1 cellular context compared by ENCODE assay signal in the genomic region with DNA sequence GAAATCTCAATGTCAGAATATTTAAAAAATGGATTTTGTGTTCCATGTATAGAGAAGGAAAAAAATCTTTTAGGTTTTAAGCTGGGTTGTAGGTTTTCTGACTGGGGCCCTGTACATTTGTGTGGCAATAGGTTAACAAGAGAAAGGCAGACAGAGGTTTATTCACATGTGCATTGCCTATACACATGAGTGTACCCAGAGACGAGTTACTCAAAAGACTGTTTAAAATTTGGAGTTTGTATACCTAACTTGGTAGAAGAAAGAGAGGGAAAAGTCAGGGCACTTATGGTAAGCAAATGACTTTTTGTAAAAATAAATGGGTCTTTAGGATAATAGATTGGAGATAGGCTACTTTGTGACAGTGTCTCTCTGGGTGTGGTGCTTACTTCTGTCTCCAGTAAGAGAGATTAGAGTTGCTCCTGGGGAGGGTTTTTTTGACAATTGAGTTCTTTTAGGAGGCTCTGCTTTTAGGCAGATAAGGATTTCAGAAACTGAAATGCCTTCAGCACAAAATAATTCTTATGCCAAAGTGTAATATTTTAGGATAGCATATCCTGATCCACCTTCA.
A peak's percentile ranks its signal among the peaks of the same experiment; 100 is the strongest.
TF ChIP-seq lines count a peak whose summit lies in the region.

No MANE protein-coding gene starts in this region.

TF ChIP-seq in K562, 482 proteins besides CTCF, POLR2A, EP300 and RAD21 (continues in another document):
- TF ChIP-seq, protein P1, sequence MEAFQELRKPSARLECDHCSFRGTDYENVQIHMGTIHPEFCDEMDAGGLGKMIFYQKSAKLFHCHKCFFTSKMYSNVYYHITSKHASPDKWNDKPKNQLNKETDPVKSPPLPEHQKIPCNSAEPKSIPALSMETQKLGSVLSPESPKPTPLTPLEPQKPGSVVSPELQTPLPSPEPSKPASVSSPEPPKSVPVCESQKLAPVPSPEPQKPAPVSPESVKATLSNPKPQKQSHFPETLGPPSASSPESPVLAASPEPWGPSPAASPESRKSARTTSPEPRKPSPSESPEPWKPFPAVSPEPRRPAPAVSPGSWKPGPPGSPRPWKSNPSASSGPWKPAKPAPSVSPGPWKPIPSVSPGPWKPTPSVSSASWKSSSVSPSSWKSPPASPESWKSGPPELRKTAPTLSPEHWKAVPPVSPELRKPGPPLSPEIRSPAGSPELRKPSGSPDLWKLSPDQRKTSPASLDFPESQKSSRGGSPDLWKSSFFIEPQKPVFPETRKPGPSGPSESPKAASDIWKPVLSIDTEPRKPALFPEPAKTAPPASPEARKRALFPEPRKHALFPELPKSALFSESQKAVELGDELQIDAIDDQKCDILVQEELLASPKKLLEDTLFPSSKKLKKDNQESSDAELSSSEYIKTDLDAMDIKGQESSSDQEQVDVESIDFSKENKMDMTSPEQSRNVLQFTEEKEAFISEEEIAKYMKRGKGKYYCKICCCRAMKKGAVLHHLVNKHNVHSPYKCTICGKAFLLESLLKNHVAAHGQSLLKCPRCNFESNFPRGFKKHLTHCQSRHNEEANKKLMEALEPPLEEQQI (IDR thresholded peaks at IDR 0.05) = 0 out of 2 replicates have a peak, but pooled peaks have one; percentile 12
- TF ChIP-seq ZNF778 (CRISPR knock-in tag; IDR thresholded peaks at IDR 0.05) (no peak), NCOA1 (IDR thresholded peaks at IDR 0.05; ENCODE audit: low read depth) (no peak), ZNF384 (IDR thresholded peaks at IDR 0.05; ENCODE audit: low read depth, low read length) (no peak), MED1 (CRISPR knock-in tag; IDR thresholded peaks at IDR 0.05; ENCODE audit: borderline replicate concordance) (no peak), CBFA2T3 (IDR thresholded peaks at IDR 0.05) (peak; percentile 67), WHSC1 (IDR thresholded peaks at IDR 0.05; ENCODE audit: low read length) (no peak), SOX6 (IDR thresholded peaks at IDR 0.05) (peak; percentile 44), GATA2 (CRISPR knock-in tag; IDR thresholded peaks at IDR 0.05) (peak; percentile 40; the same call in 1 of the 2 replicates), ZNF445 (CRISPR knock-in tag; IDR thresholded peaks at IDR 0.05; ENCODE audit: low read depth) (no peak), KLF6 (CRISPR knock-in tag; IDR thresholded peaks at IDR 0.05; ENCODE audit: borderline replicate concordance) (no peak), ZNF551 (CRISPR knock-in tag; IDR thresholded peaks at IDR 0.05) (no peak), ARNT (IDR thresholded peaks at IDR 0.05) (no peak), KDM4B (IDR thresholded peaks at IDR 0.05; ENCODE audit: borderline replicate concordance in 2 of 2, low read depth in 1 of 2) (no peak), RBM17 (IDR thresholded peaks at IDR 0.05; ENCODE audit: borderline replicate concordance, low read depth, low read length) (no peak), U2AF2 (optimal IDR thresholded peaks at IDR 0.05; ENCODE audit: low read depth, low read length) (no peak), NR2F6 (CRISPR knock-in tag; IDR thresholded peaks at IDR 0.05) (no peak), TAL1 (IDR thresholded peaks at IDR 0.05) (peak; percentile 53; the same call in 1 of the 2 replicates), ELF2 (CRISPR knock-in tag; IDR thresholded peaks at IDR 0.05) (no peak), KAT8 (IDR thresholded peaks at IDR 0.05; ENCODE audit: low read depth) (no peak), FUS (optimal IDR thresholded peaks at IDR 0.05; ENCODE audit: low read depth, low read length) (no peak), ZNF75A (CRISPR knock-in tag; IDR thresholded peaks at IDR 0.05) (no peak), DPF2 (IDR thresholded peaks at IDR 0.05) (peak; percentile 63), MEIS2 (IDR thresholded peaks at IDR 0.05; ENCODE audit: partially characterized antibody) (peak; percentile 33), EP400 (IDR thresholded peaks at IDR 0.05) (no peak), ZNF77 (CRISPR knock-in tag; IDR thresholded peaks at IDR 0.05) (no peak)
- TF ChIP-seq, protein P2, sequence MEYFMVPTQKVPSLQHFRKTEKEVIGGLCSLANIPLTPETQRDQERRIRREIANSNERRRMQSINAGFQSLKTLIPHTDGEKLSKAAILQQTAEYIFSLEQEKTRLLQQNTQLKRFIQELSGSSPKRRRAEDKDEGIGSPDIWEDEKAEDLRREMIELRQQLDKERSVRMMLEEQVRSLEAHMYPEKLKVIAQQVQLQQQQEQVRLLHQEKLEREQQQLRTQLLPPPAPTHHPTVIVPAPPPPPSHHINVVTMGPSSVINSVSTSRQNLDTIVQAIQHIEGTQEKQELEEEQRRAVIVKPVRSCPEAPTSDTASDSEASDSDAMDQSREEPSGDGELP (CRISPR knock-in tag; IDR thresholded peaks at IDR 0.05; ENCODE audit: borderline replicate concordance) = no peak
- TF ChIP-seq, protein P3, sequence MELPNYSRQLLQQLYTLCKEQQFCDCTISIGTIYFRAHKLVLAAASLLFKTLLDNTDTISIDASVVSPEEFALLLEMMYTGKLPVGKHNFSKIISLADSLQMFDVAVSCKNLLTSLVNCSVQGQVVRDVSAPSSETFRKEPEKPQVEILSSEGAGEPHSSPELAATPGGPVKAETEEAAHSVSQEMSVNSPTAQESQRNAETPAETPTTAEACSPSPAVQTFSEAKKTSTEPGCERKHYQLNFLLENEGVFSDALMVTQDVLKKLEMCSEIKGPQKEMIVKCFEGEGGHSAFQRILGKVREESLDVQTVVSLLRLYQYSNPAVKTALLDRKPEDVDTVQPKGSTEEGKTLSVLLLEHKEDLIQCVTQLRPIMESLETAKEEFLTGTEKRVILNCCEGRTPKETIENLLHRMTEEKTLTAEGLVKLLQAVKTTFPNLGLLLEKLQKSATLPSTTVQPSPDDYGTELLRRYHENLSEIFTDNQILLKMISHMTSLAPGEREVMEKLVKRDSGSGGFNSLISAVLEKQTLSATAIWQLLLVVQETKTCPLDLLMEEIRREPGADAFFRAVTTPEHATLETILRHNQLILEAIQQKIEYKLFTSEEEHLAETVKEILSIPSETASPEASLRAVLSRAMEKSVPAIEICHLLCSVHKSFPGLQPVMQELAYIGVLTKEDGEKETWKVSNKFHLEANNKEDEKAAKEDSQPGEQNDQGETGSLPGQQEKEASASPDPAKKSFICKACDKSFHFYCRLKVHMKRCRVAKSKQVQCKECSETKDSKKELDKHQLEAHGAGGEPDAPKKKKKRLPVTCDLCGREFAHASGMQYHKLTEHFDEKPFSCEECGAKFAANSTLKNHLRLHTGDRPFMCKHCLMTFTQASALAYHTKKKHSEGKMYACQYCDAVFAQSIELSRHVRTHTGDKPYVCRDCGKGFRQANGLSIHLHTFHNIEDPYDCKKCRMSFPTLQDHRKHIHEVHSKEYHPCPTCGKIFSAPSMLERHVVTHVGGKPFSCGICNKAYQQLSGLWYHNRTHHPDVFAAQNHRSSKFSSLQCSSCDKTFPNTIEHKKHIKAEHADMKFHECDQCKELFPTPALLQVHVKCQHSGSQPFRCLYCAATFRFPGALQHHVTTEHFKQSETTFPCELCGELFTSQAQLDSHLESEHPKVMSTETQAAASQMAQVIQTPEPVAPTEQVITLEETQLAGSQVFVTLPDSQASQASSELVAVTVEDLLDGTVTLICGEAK (IDR thresholded peaks at IDR 0.05) = no peak
- TF ChIP-seq, protein P3 (CRISPR knock-in tag; IDR thresholded peaks at IDR 0.05) = no peak
- TF ChIP-seq, protein P4, sequence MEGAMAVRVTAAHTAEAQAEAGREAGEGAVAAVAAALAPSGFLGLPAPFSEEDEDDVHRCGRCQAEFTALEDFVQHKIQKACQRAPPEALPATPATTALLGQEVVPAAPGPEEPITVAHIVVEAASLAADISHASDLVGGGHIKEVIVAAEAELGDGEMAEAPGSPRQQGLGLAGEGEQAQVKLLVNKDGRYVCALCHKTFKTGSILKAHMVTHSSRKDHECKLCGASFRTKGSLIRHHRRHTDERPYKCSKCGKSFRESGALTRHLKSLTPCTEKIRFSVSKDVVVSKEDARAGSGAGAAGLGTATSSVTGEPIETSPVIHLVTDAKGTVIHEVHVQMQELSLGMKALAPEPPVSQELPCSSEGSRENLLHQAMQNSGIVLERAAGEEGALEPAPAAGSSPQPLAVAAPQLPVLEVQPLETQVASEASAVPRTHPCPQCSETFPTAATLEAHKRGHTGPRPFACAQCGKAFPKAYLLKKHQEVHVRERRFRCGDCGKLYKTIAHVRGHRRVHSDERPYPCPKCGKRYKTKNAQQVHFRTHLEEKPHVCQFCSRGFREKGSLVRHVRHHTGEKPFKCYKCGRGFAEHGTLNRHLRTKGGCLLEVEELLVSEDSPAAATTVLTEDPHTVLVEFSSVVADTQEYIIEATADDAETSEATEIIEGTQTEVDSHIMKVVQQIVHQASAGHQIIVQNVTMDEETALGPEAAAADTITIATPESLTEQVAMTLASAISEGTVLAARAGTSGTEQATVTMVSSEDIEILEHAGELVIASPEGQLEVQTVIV (CRISPR knock-in tag; IDR thresholded peaks at IDR 0.05; ENCODE audit: borderline replicate concordance) = no peak
- TF ChIP-seq, protein P5, sequence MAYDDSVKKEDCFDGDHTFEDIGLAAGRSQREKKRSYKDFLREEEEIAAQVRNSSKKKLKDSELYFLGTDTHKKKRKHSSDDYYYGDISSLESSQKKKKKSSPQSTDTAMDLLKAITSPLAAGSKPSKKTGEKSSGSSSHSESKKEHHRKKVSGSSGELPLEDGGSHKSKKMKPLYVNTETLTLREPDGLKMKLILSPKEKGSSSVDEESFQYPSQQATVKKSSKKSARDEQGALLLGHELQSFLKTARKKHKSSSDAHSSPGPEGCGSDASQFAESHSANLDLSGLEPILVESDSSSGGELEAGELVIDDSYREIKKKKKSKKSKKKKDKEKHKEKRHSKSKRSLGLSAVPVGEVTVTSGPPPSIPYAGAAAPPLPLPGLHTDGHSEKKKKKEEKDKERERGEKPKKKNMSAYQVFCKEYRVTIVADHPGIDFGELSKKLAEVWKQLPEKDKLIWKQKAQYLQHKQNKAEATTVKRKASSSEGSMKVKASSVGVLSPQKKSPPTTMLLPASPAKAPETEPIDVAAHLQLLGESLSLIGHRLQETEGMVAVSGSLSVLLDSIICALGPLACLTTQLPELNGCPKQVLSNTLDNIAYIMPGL (CRISPR knock-in tag; IDR thresholded peaks at IDR 0.05) = no peak
- TF ChIP-seq, protein P6, sequence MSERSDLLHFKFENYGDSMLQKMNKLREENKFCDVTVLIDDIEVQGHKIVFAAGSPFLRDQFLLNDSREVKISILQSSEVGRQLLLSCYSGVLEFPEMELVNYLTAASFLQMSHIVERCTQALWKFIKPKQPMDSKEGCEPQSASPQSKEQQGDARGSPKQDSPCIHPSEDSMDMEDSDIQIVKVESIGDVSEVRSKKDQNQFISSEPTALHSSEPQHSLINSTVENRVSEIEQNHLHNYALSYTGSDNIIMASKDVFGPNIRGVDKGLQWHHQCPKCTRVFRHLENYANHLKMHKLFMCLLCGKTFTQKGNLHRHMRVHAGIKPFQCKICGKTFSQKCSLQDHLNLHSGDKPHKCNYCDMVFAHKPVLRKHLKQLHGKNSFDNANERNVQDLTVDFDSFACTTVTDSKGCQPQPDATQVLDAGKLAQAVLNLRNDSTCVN (CRISPR knock-in tag; IDR thresholded peaks at IDR 0.05) = no peak
- TF ChIP-seq, protein P7, sequence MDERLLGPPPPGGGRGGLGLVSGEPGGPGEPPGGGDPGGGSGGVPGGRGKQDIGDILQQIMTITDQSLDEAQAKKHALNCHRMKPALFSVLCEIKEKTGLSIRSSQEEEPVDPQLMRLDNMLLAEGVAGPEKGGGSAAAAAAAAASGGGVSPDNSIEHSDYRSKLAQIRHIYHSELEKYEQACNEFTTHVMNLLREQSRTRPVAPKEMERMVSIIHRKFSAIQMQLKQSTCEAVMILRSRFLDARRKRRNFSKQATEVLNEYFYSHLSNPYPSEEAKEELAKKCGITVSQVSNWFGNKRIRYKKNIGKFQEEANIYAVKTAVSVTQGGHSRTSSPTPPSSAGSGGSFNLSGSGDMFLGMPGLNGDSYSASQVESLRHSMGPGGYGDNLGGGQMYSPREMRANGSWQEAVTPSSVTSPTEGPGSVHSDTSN (CRISPR knock-in tag; IDR thresholded peaks at IDR 0.05; ENCODE audit: low read depth) = no peak
- TF ChIP-seq, protein P7 (tag; conservative IDR thresholded peaks at IDR 0.05; ENCODE audit: low read depth) = no peak
- TF ChIP-seq, protein P8, sequence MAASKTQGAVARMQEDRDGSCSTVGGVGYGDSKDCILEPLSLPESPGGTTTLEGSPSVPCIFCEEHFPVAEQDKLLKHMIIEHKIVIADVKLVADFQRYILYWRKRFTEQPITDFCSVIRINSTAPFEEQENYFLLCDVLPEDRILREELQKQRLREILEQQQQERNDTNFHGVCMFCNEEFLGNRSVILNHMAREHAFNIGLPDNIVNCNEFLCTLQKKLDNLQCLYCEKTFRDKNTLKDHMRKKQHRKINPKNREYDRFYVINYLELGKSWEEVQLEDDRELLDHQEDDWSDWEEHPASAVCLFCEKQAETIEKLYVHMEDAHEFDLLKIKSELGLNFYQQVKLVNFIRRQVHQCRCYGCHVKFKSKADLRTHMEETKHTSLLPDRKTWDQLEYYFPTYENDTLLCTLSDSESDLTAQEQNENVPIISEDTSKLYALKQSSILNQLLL (CRISPR knock-in tag; IDR thresholded peaks at IDR 0.05; ENCODE audit: borderline replicate concordance) = no peak
